Comparison of ENCODE assay signal across 35 cellular contexts in genomic region chrX:6283826-6284225, GRCh38. TPM values are rescaled to one million over a fixed set of nuclear protein-coding genes. Genes with fewer than 3 reads are reported as not detected.
A peak's percentile ranks its signal among the peaks of the same experiment; 100 is the strongest.
DNase-seq lines count a peak whose midpoint lies in the region; ATAC-seq, FAIRE-seq and TF ChIP-seq lines count a peak whose summit lies in the region.
"Had no signal": no experiment of that assay in that cellular context is flagged by ENCODE, and none has a peak within 500 bp of the region (broad histone marks: within the 10 kb centered on the region; RNA-seq: fewer than 3 reads in every experiment).

No MANE protein-coding gene starts in this region.

- H3K36me3 ChIP-seq in HepG2 (replicated peaks in 1 of 2; ENCODE audit: control insufficient read depth in 1 of 2, insufficient read depth in 2 of 2, low read length in 2 of 2) (no peaks in the 10 kb centered on the region), right lobe of liver (no peaks in the 10 kb centered on the region), HEK293 (ENCODE audit: control insufficient read depth in 2 of 2, insufficient read depth in 1 of 2, low read length in 2 of 2) (no peaks in the 10 kb centered on the region), pancreas (no peaks in the 10 kb centered on the region)
- H3K36me3 ChIP-seq: BE2C; BLaER1; BLaER1 treated with 17β-estradiol and CSF1 and Interleukin-3, amounts not matched to agents 10 nM and 100 nM had no signal

- POLR2A ChIA-PET in HepG2 (lab: Yijun Ruan, JAX): no interaction called here
- POLR2A ChIA-PET in HEK293 (lab: Yijun Ruan, JAX): no interaction called here

- H2AFZ ChIP-seq in HepG2 (ENCODE audit: low read length): no peak overlapping the region

- H3K4me2 ChIP-seq in HepG2 (ENCODE audit: low read depth, low read length): no peak overlapping the region
- H3K4me2 ChIP-seq: A549; BLaER1; BLaER1 treated with 17β-estradiol and CSF1 and Interleukin-3, amounts not matched to agents 10 nM and 100 nM had no signal

- TF ChIP-seq EP300 in HepG2 (IDR thresholded peaks at IDR 0.05; ENCODE audit: low read depth in 2 of 2, low read length in 2 of 2) (no peak), HepG2 (CRISPR knock-in tag; IDR thresholded peaks at IDR 0.05; ENCODE audit: borderline replicate concordance) (no peak)

- no peak for TF ChIP-seq CTCF in HepG2 (CRISPR knock-in tag; IDR thresholded peaks at IDR 0.05)
- no peak for TF ChIP-seq CTCF in right lobe of liver (IDR thresholded peaks at IDR 0.05)
- no peak for TF ChIP-seq CTCF in HEK293 (tag by site-specific recombination; IDR thresholded peaks at IDR 0.05)
- no peak for TF ChIP-seq CTCF in pancreas (IDR thresholded peaks at IDR 0.05)

- H3K27ac ChIP-seq in HepG2 (ENCODE audit: extremely low read length, insufficient read depth, low read length) (no peak overlapping the region), right lobe of liver (no peak overlapping the region), HEK293 (ENCODE audit: extremely low read depth, low read depth, low read length) (no peak overlapping the region), pancreas (no peak overlapping the region)
- H3K27ac ChIP-seq: 22Rv1; A549; BLaER1; BLaER1 treated with 17β-estradiol and CSF1 and Interleukin-3, amounts not matched to agents 10 nM and 100 nM; C4-2B had no signal

- H3K9me3 ChIP-seq in HepG2 (ENCODE audit: low read length) (0 out of 2 replicates have a peak, but pooled peaks cover 4% of the 10 kb centered on the region), right lobe of liver (no peaks in the 10 kb centered on the region), HEK293 (ENCODE audit: control insufficient read depth, insufficient read depth, low read depth, low read length) (no peaks in the 10 kb centered on the region), pancreas (no peaks in the 10 kb centered on the region)
- H3K9me3 ChIP-seq: A549; BE2C; BLaER1; BLaER1 treated with 17β-estradiol and CSF1 and Interleukin-3, amounts not matched to agents 10 nM and 100 nM; Caco-2 had no signal

- no peak overlapping the region for H3K9ac ChIP-seq in HepG2 (ENCODE audit: insufficient read depth, low read depth, low read length)
- H3K9ac ChIP-seq: BLaER1; BLaER1 treated with 17β-estradiol and CSF1 and Interleukin-3, amounts not matched to agents 10 nM and 100 nM had no signal

- intact Hi-C loops in HepG2 (cut with micrococcal nuclease; ENCODE audit: unreplicated experiment): no loop called here
- intact Hi-C loops in right lobe of liver (cut with DNase I): no loop called here
- intact Hi-C loops in pancreas (cut with DNase I): no loop called here

- H3K4me1 ChIP-seq in HepG2 (ENCODE audit: insufficient read depth, low read length) (no peaks in the 10 kb centered on the region), right lobe of liver (no peaks in the 10 kb centered on the region), HEK293 (ENCODE audit: control insufficient read depth, insufficient read depth, low read length) (no peaks in the 10 kb centered on the region), pancreas (no peaks in the 10 kb centered on the region)
- H3K4me1 ChIP-seq: A549, BE2C, Caco-2 had no signal

- in situ Hi-C loops in HepG2 (cut with HindIII; ENCODE audit: extremely low pct_ligation_motif_present, low pct_unique_long_range_greater_than_20kb): no loop called here

- TF ChIP-seq RAD21 in HepG2 (CRISPR knock-in tag; IDR thresholded peaks at IDR 0.05): no peak

- TF ChIP-seq POLR2A in HepG2 (IDR thresholded peaks at IDR 0.05; ENCODE audit: insufficient read depth in 1 of 2, low read depth in 2 of 2, low read length in 2 of 2) (no peak), right lobe of liver (IDR thresholded peaks at IDR 0.05) (no peak)

- no peak for DNase-seq in HepG2 (ENCODE audit: low spot score)
- no peak for DNase-seq in right lobe of liver
- DNase-seq in pancreas: no peak
- DNase-seq: 8988T; ACHN; AML-193; BE2C; C1 segment of cervical spinal cord; Caco-2; Calu3; CD4-positive, alpha-beta memory T cell; CD4-positive, alpha-beta T cell; CD4-positive, CD25-positive, alpha-beta regulatory T cell; CD8-positive, alpha-beta memory T cell; CD8-positive, alpha-beta T cell; COR-L47; DMS 273 treated with DMSO at 0.1 percent for 48 hours; DMS153; DMS53; DMS79; DMS79 treated with DMSO at 0.1 percent for 48 hours; DND-41; EL had no signal

- H3K27me3 ChIP-seq in HepG2 (ENCODE audit: control insufficient read depth in 1 of 2, insufficient read depth in 2 of 2, low read length in 2 of 2) (no peaks in the 10 kb centered on the region), right lobe of liver (no peaks in the 10 kb centered on the region), pancreas (peaks cover 0 to 4% (median 0%) of the 10 kb centered on the region in 4 donors)
- H3K27me3 ChIP-seq: BE2C had no signal

- WGBS in HepG2 (ENCODE audit: low lambda C conversion rate): 0% methylated on average over 1 of the region's 1 CpG
- 29% methylated on average over 1 of the region's 1 CpG for WGBS in right lobe of liver (ENCODE audit: insufficient coverage, low coverage, low lambda C conversion rate, missing lambda C conversion rate)
- WGBS in pancreas, 2 donors: 67 to 80% methylated on average over 1 of the region's 1 CpG

- CTCF ChIA-PET in HepG2 (lab: Yijun Ruan, JAX; ENCODE audit: low intra/inter-chr PET ratio, low total read pairs) (no interaction called here), HEK293 (lab: Yijun Ruan, JAX) (no interaction called here)

- FAIRE-seq in HepG2 (lab: Jason Lieb, UNC) (no peak), pancreas (lab: Jason Lieb, UNC) (peak; percentile 20)
- FAIRE-seq: A204.1, A549, D721Med had no signal

- no peaks in the 10 kb centered on the region for H3K79me2 ChIP-seq in HepG2 (ENCODE audit: insufficient read depth, low read length)

- H3K4me3 ChIP-seq in HepG2 (replicated peaks in 1 of 3; ENCODE audit: insufficient read depth in 1 of 3, low read depth in 2 of 3, low read length in 3 of 3) (no peak overlapping the region), right lobe of liver (no peak overlapping the region), HEK293 (ENCODE audit: low read depth, low read length) (no peak overlapping the region), pancreas (no peak overlapping the region)
- H3K4me3 ChIP-seq: A549; BLaER1; BLaER1 treated with 17β-estradiol and CSF1 and Interleukin-3, amounts not matched to agents 10 nM and 100 nM had no signal

- ATAC-seq in HepG2: no peak
- no peak for ATAC-seq in right lobe of liver
- ATAC-seq in pancreas: no peak
- no peak for ATAC-seq in HG02642 (IDR thresholded peaks at IDR 0.05; ENCODE audit: poor library complexity, unreplicated experiment)
- no peak for ATAC-seq in GM21717 (IDR thresholded peaks at IDR 0.05; ENCODE audit: unreplicated experiment)
- ATAC-seq: A549; CD8-positive, alpha-beta T cell had no signal

- no peaks in the 10 kb centered on the region for H4K20me1 ChIP-seq in HepG2 (ENCODE audit: insufficient read depth, low read length)
- H4K20me1 ChIP-seq: BLaER1; BLaER1 treated with 17β-estradiol and CSF1 and Interleukin-3, amounts not matched to agents 10 nM and 100 nM had no signal

- BruUV-seq in HepG2 (replicated peaks; lab: Mats Ljungman, UMichigan): no TSS peak

TF ChIP-seq in HepG2, 621 proteins besides CTCF, POLR2A, EP300 and RAD21 (continues in another document):
- TF ChIP-seq, protein P1, sequence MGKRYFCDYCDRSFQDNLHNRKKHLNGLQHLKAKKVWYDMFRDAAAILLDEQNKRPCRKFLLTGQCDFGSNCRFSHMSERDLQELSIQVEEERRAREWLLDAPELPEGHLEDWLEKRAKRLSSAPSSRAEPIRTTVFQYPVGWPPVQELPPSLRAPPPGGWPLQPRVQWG (CRISPR knock-in tag; IDR thresholded peaks at IDR 0.05; ENCODE audit: borderline replicate concordance, low read depth): no peak

TF ChIP-seq in HEK293, 187 proteins besides CTCF, POLR2A, EP300 and RAD21:
- no peak for TF ChIP-seq ZNF391 (tag by site-specific recombination; IDR thresholded peaks at IDR 0.05; ENCODE audit: borderline replicate concordance, low read depth)
- TF ChIP-seq ATF2 (tag by site-specific recombination; IDR thresholded peaks at IDR 0.05; ENCODE audit: low read depth): peak; percentile 19; the same call in 1 of the 2 replicates
- TF ChIP-seq ZBTB8A (tag by site-specific recombination; IDR thresholded peaks at IDR 0.05): no peak

RNA-seq across cellular contexts. Expression of gene NLGN4X, which starts 55.2 kb away (rescaled TPM):
- not detected in 2 replicates for total RNA-seq in HepG2 (2016; rRNA removed; fragmentation: Illumina TruSeq; extraction: Trizol)
- not detected in 2 replicates for total RNA-seq in HepG2 (2016; cell fraction: cytosol; rRNA removed; fragmentation: Illumina TruSeq; extraction: Trizol; ENCODE audit: low read depth)
- not detected in 2 replicates for total RNA-seq in HepG2 (2016; cell fraction: insoluble cytoplasmic fraction; rRNA removed; fragmentation: Illumina TruSeq; extraction: Trizol)
- not detected in 2 replicates for total RNA-seq in HepG2 (2016; cell fraction: membrane; rRNA removed; fragmentation: Illumina TruSeq; extraction: Trizol)
- total RNA-seq in HepG2 (2016; cell fraction: nucleus; rRNA removed; fragmentation: Illumina TruSeq; extraction: Trizol): not detected in 2 replicates
- polyA plus RNA-seq in HepG2 (2011; rRNA removed): not detected in 2 replicates
- polyA plus RNA-seq in HepG2 (2011; cell fraction: cytosol; rRNA removed): 0.04 TPM in 1 of 2 replicates, not detected in the other
- not detected in 2 replicates for polyA plus RNA-seq in HepG2 (2011; cell fraction: nucleus; rRNA removed)
- not detected in 2 replicates for polyA plus RNA-seq in HepG2 (2012)
- polyA plus RNA-seq in HepG2 (2016; cell fraction: cytosol; fragmentation: Illumina TruSeq; extraction: Trizol; ENCODE audit: low read depth): not detected in 2 replicates
- not detected in 2 replicates for polyA plus RNA-seq in HepG2 (2016; cell fraction: insoluble cytoplasmic fraction; fragmentation: Illumina TruSeq; extraction: Trizol; ENCODE audit: low read depth)
- polyA plus RNA-seq in HepG2 (2016; cell fraction: membrane; fragmentation: Illumina TruSeq; extraction: Trizol; ENCODE audit: low read depth): not detected in 2 replicates
- not detected in 2 replicates for polyA plus RNA-seq in HepG2 (2016; cell fraction: nucleus; fragmentation: Illumina TruSeq; extraction: Trizol; ENCODE audit: insufficient read depth, low read depth)
- not detected in 2 replicates for polyA minus RNA-seq in HepG2 (2011; rRNA and poly(A)+ RNA removed; ENCODE audit: low replicate concordance)
- polyA minus RNA-seq in HepG2 (2011; cell fraction: cytosol; rRNA and poly(A)+ RNA removed): not detected in 2 replicates
- not detected in 2 replicates for polyA minus RNA-seq in HepG2 (2011; cell fraction: nucleus; rRNA and poly(A)+ RNA removed)
- 1 to 10 TPM in 4 of 6 experiments, under 1 TPM in 2; 0.51 to 1.5 (median 1.1) TPM for total RNA-seq in right lobe of liver
- 1 to 10 TPM in 1 of 6 donors, under 1 TPM in 5; 0.12 to 1.4 (median 0.49) TPM for total RNA-seq in pancreas
- polyA plus RNA-seq in pancreas: under 1 TPM; 0.11 to 0.49 TPM
- total RNA-seq: Caco-2; Calu3; CD4-positive, alpha-beta memory T cell; CD4-positive, CD25-positive, alpha-beta regulatory T cell; CD8-positive, alpha-beta memory T cell; CD8-positive, alpha-beta T cell had no signal
- polyA plus RNA-seq: AG04450; CD14-positive monocyte; CD4-positive, CD25-positive, alpha-beta regulatory T cell had no signal

Comparison
In these comparisons a context has a peak if more than half of its experiments do, and no peak if none do; other contexts are left out.
1. Of the 63 proteins assayed by ChIP-seq in both HepG2 and HEK293: peak only in HepG2: none; only in HEK293: ATF2; in both: none; in neither: 62.